ENCODE assay signal across 1 cellular context in genomic region chr3:182384182-182384581, GRCh38.
TF ChIP-seq lines count a peak whose summit lies in the region.

No MANE protein-coding gene starts in this region.

TF ChIP-seq in K562, 482 proteins besides CTCF, POLR2A, EP300 and RAD21 (continued from another document):
- no peak for TF ChIP-seq PBX2 (CRISPR knock-in tag; IDR thresholded peaks at IDR 0.05; ENCODE audit: low read depth)
- TF ChIP-seq PBX2 (tag; conservative IDR thresholded peaks at IDR 0.05; ENCODE audit: low read depth), result peak; percentile 67
- TF ChIP-seq MYC (IDR thresholded peaks at IDR 0.05; ENCODE audit: low read depth, low read length), result no peak
- no peak for TF ChIP-seq MYC (CRISPR knock-in tag; IDR thresholded peaks at IDR 0.05; ENCODE audit: borderline replicate concordance, low read depth)
- no peak for TF ChIP-seq FOXM1 (IDR thresholded peaks at IDR 0.05; ENCODE audit: low read depth)
- TF ChIP-seq FOXM1 (CRISPR knock-in tag; IDR thresholded peaks at IDR 0.05; ENCODE audit: low read depth), result no peak
- TF ChIP-seq TFE3 (CRISPR knock-in tag; IDR thresholded peaks at IDR 0.05), result no peak
- TF ChIP-seq IRF1 (CRISPR knock-in tag; IDR thresholded peaks at IDR 0.05; ENCODE audit: borderline replicate concordance), result no peak
- no peak for TF ChIP-seq E2F5 (CRISPR knock-in tag; IDR thresholded peaks at IDR 0.05)
- TF ChIP-seq ZNF217 (CRISPR knock-in tag; IDR thresholded peaks at IDR 0.05), result no peak
- TF ChIP-seq SREBF2 (CRISPR knock-in tag; IDR thresholded peaks at IDR 0.05), result no peak
- no peak for TF ChIP-seq CC2D1A (IDR thresholded peaks at IDR 0.05)
- TF ChIP-seq GMEB1 (CRISPR knock-in tag; IDR thresholded peaks at IDR 0.05), result no peak
- no peak for TF ChIP-seq ID3 (CRISPR knock-in tag; IDR thresholded peaks at IDR 0.05)
- TF ChIP-seq ID3 (tag; IDR thresholded peaks at IDR 0.05), result no peak
- TF ChIP-seq MAFG (tag; conservative IDR thresholded peaks at IDR 0.05), result peak; percentile 73
- no peak for TF ChIP-seq PRPF4 (IDR thresholded peaks at IDR 0.05; ENCODE audit: insufficient read depth, low read depth, low read length, poor library complexity, severe bottlenecking)
- no peak for TF ChIP-seq CHCHD3 (CRISPR knock-in tag; IDR thresholded peaks at IDR 0.05)
- no peak for TF ChIP-seq SMARCA4 (IDR thresholded peaks at IDR 0.05)
- TF ChIP-seq ZFP36 (IDR thresholded peaks at IDR 0.05; ENCODE audit: low read depth, low read length, partially characterized antibody), result no peak
- TF ChIP-seq CREM (IDR thresholded peaks at IDR 0.05; ENCODE audit: low read depth), result no peak
- TF ChIP-seq GABPB2 (CRISPR knock-in tag; conservative IDR thresholded peaks at IDR 0.05), result no peak
- TF ChIP-seq ZNF316 (IDR thresholded peaks at IDR 0.05), result peak; percentile 85
- TF ChIP-seq RBM39 (optimal IDR thresholded peaks at IDR 0.05; ENCODE audit: low read depth, low read length), result no peak
- peak; percentile 54; the same call in 1 of the 2 replicates for TF ChIP-seq MAFK (IDR thresholded peaks at IDR 0.05; ENCODE audit: low read length)
- no peak for TF ChIP-seq DDX20 (tag; IDR thresholded peaks at IDR 0.05; ENCODE audit: low read depth)
- 0 out of 2 replicates have a peak, but pooled peaks have one; percentile 24 for TF ChIP-seq NFE2L1 (tag; IDR thresholded peaks at IDR 0.05; ENCODE audit: borderline replicate concordance, low read depth)
- no peak for TF ChIP-seq HMGXB4 (CRISPR knock-in tag; IDR thresholded peaks at IDR 0.05)
- 0 out of 4 replicates have a peak, but pooled peaks of 1 of the 2 experiments have one; percentile 14 for TF ChIP-seq HDAC1 (IDR thresholded peaks at IDR 0.05)
- no peak for TF ChIP-seq SLC30A9 (CRISPR knock-in tag; IDR thresholded peaks at IDR 0.05)
- TF ChIP-seq CBX5 (IDR thresholded peaks at IDR 0.05; ENCODE audit: borderline replicate concordance, low read depth), result no peak
- peak; percentile 88 for TF ChIP-seq NFE2 (IDR thresholded peaks at IDR 0.05; ENCODE audit: low read depth)
- no peak for TF ChIP-seq POLR2AphosphoS2 (IDR thresholded peaks at IDR 0.05; ENCODE audit: low read length)
- no peak for TF ChIP-seq POLR2B (IDR thresholded peaks at IDR 0.05; ENCODE audit: low read depth, partially characterized antibody)
- no peak for TF ChIP-seq ZBTB11 (CRISPR knock-in tag; IDR thresholded peaks at IDR 0.05)
- no peak for TF ChIP-seq ZNF184 (CRISPR knock-in tag; IDR thresholded peaks at IDR 0.05)
- TF ChIP-seq ZMIZ1 (IDR thresholded peaks at IDR 0.05; ENCODE audit: low read depth in 2 of 2, low read length in 2 of 2), result no peak
- peak; percentile 65; the same call in 1 of the 2 replicates for TF ChIP-seq SPI1 (IDR thresholded peaks at IDR 0.05; ENCODE audit: borderline replicate concordance, low read depth, low read length)
- peak; percentile 65; the same call in 1 of the 2 replicates for TF ChIP-seq C11orf30 (IDR thresholded peaks at IDR 0.05; ENCODE audit: low read depth)
- no peak for TF ChIP-seq POLR2G (IDR thresholded peaks at IDR 0.05; ENCODE audit: low read depth, low read length)
- TF ChIP-seq ERF (CRISPR knock-in tag; IDR thresholded peaks at IDR 0.05), result no peak
- no peak for TF ChIP-seq FUS (optimal IDR thresholded peaks at IDR 0.05; ENCODE audit: low read depth, low read length)
- TF ChIP-seq TCF7 (IDR thresholded peaks at IDR 0.05; ENCODE audit: borderline replicate concordance), result no peak
- no peak for TF ChIP-seq BRCA1 (IDR thresholded peaks at IDR 0.05)
- TF ChIP-seq BRCA1 (CRISPR knock-in tag; IDR thresholded peaks at IDR 0.05), result no peak
- TF ChIP-seq FOXK2 (conservative IDR thresholded peaks at IDR 0.05 in 1 of 2, IDR thresholded peaks at IDR 0.05 in 1 of 2; ENCODE audit: low read depth in 2 of 2), result 0 out of 4 replicates have a peak, but pooled peaks of 1 of the 2 experiments have one; percentile 21
- peak; percentile 55 for TF ChIP-seq MEIS2 (IDR thresholded peaks at IDR 0.05; ENCODE audit: partially characterized antibody)
- TF ChIP-seq MAFF (IDR thresholded peaks at IDR 0.05; ENCODE audit: low read length), result peak; percentile 32; the same call in 1 of the 2 replicates
- no peak for TF ChIP-seq HEY1 (CRISPR knock-in tag; IDR thresholded peaks at IDR 0.05; ENCODE audit: borderline replicate concordance)
- TF ChIP-seq BRF1 (IDR thresholded peaks at IDR 0.05; ENCODE audit: borderline replicate concordance, extremely low read depth, insufficient read length), result no peak
- no peak for TF ChIP-seq HES1 (IDR thresholded peaks at IDR 0.05; ENCODE audit: low read depth)
- no peak for TF ChIP-seq RBM25 (IDR thresholded peaks at IDR 0.05; ENCODE audit: low read depth, low read length, severe bottlenecking)
